ENCODE assay signal across 11 cellular contexts in the genomic region with DNA sequence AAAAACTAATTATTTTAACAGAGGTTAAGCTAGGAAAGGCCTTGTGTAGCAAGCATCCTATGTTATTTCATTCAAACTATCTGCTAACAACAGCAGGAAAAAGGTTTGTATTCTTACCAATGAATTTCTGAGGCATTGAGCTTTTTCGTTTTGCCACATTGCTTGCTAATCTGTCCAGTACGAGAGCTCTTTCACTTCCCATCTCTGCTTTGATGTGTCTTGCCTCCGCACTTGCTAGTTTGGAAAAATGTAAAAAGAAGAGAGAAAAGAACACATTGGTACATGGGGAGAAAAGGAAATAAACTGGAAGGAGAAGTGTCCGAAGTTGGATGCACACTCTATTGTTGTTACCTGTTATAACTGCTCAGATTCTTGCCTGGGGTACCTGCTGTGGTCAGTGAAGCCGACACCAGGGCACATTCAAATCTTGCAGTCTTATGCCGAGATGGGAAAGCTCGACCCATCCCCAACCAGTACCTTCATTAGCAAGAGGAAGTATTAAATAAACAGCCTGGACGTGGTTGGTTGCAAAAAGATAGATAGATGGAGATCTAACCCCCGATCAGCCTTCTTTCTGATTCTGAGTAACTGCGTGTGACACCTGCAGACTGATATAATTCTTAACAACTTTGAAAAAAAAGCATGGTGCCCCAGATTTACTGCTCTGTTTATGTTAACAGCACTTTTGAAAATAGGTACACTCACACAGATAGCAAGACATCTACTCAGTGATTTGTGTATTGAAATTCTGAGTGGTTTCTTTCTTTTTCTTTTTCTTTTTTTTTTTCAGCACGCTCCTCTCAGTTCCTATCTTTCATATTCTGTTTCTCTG. TPM values are rescaled to one million over a fixed set of nuclear protein-coding genes. Genes with fewer than 3 reads are reported as not detected.
DNase-seq lines count a peak whose midpoint lies in the region; ATAC-seq and TF ChIP-seq lines count a peak whose summit lies in the region.
"Had no signal": no experiment of that assay in that cellular context is flagged by ENCODE, and none has a peak within 500 bp of the region (broad histone marks: within the 10 kb centered on the region; RNA-seq: fewer than 3 reads in every experiment).

No MANE protein-coding gene starts in this region.

- peak overlapping the region; percentile 88 for H3K27ac Mint-ChIP-seq in activated CD4-positive, alpha-beta memory T cell treated with anti-CD3 and anti-CD28 coated beads for 36 hours

- ATAC-seq in HG02885 (IDR thresholded peaks at IDR 0.05; ENCODE audit: poor library complexity, unreplicated experiment) (peak; percentile 53), GM21576 (IDR thresholded peaks at IDR 0.05; ENCODE audit: unreplicated experiment) (no peak)

- intact Hi-C loops in activated CD4-positive, alpha-beta memory T cell treated with anti-CD3 and anti-CD28 coated beads for 36 hours (cut with micrococcal nuclease), result loop anchor here (1.0 to 5.0 kb wide), 4 partner anchors 7 to 375 kb away; partner anchors contain the start of gene FBXL20
- intact Hi-C loops in transverse colon (cut with DNase I; ENCODE audit: low total_unique reads) (no loop called here), vagina (cut with DNase I) (no loop called here)

- peak overlapping the region; percentile 23 to 75 (median 45) for H3K27ac ChIP-seq in transverse colon
- no peak overlapping the region for H3K27ac ChIP-seq in vagina
- H3K27ac ChIP-seq: BLaER1 treated with 17β-estradiol and CSF1 and Interleukin-3, amounts not matched to agents 10 nM and 100 nM had no signal

- TF ChIP-seq EP300 in transverse colon (IDR thresholded peaks at IDR 0.05; ENCODE audit: low read depth), result no peak

- peaks cover 36% of the 10 kb centered on the region for H3K36me3 Mint-ChIP-seq in activated CD4-positive, alpha-beta memory T cell treated with anti-CD3 and anti-CD28 coated beads for 36 hours

- no peaks in the 10 kb centered on the region for H3K27me3 Mint-ChIP-seq in activated CD4-positive, alpha-beta memory T cell treated with anti-CD3 and anti-CD28 coated beads for 36 hours

- TF ChIP-seq CTCF in transverse colon (IDR thresholded peaks at IDR 0.05) (no peak), vagina (IDR thresholded peaks at IDR 0.05) (no peak)

- no peaks in the 10 kb centered on the region for H3K9me3 Mint-ChIP-seq in activated CD4-positive, alpha-beta memory T cell treated with anti-CD3 and anti-CD28 coated beads for 36 hours

- CTCF ChIA-PET in activated CD4-positive, alpha-beta memory T cell treated with anti-CD3 and anti-CD28 coated beads for 36 hours (lab: Charles Lee), result interaction anchor here (0.7 to 3.7 kb wide), 9 partner anchors 11 to 157 kb away, joined by 3 to 14 read pairs (median 5); no protein-coding TSS in a partner anchor

- no peaks in the 10 kb centered on the region for H3K9me3 ChIP-seq in transverse colon
- no peaks in the 10 kb centered on the region for H3K9me3 ChIP-seq in vagina
- H3K9me3 ChIP-seq: BLaER1 treated with 17β-estradiol and CSF1 and Interleukin-3, amounts not matched to agents 10 nM and 100 nM had no signal

- POLR2A ChIA-PET in activated CD4-positive, alpha-beta memory T cell treated with anti-CD3 and anti-CD28 coated beads for 36 hours (lab: Charles Lee), result interaction anchor here (0.6 to 5.1 kb wide), 14 partner anchors 8 to 786 kb away, joined by 3 to 61 read pairs (median 4); partner anchors contain the start of gene IKZF3

- in situ Hi-C loops in transverse colon (cut with MboI; ENCODE audit: low pct_ligation_motif_present in 1 of 4, low pct_unique_long_range_greater_than_20kb in 1 of 4, low sequenced_read_pairs in 3 of 4), result no loop called here

- WGBS in transverse colon (ENCODE audit: low coverage in 1 of 2), 2 donors, result 51 to 53% methylated on average over 10 to 11 of the region's 11 CpGs

- peak; percentile 71 for DNase-seq in activated effector memory CD4-positive, alpha-beta T cell treated with anti-CD3 and anti-CD28 coated beads, Interleukin-2, amount 50 U/mL, for 16 hours
- DNase-seq in activated effector memory CD4-positive, alpha-beta T cell treated with Interleukin-2 at 50 U/mL for 16 hours, result no peak
- DNase-seq in activated CD4-positive, alpha-beta memory T cell treated with anti-CD3 and anti-CD28 coated beads for 36 hours, result no peak
- DNase-seq in transverse colon (no peak), vagina (ENCODE audit: extremely low spot score in 2 of 2) (no peak), MV-4-11 (lab: John Stamatoyannopoulos, UW) (no peak)
- DNase-seq: amniotic stem cell had no signal

- peaks cover 4% of the 10 kb centered on the region for H3K27me3 ChIP-seq in transverse colon
- H3K27me3 ChIP-seq in vagina, result no peaks in the 10 kb centered on the region

- peak overlapping the region; percentile 80 for H3K4me3 Mint-ChIP-seq in activated CD4-positive, alpha-beta memory T cell treated with anti-CD3 and anti-CD28 coated beads for 36 hours

- H3K4me3 ChIP-seq in transverse colon (peak overlapping the region in 2 of 4 donors; percentile 2 to 14), vagina (peak overlapping the region in 1 of 2 donors; percentile 22)
- H3K4me3 ChIP-seq: BLaER1 treated with 17β-estradiol and CSF1 and Interleukin-3, amounts not matched to agents 10 nM and 100 nM had no signal

- peaks cover 84% of the 10 kb centered on the region for H3K4me1 Mint-ChIP-seq in activated CD4-positive, alpha-beta memory T cell treated with anti-CD3 and anti-CD28 coated beads for 36 hours (ENCODE audit: low read depth)

- H3K4me1 ChIP-seq in transverse colon (no peaks in the 10 kb centered on the region), vagina (no peaks in the 10 kb centered on the region)

- no peaks in the 10 kb centered on the region for H3K36me3 ChIP-seq in transverse colon
- no peaks in the 10 kb centered on the region for H3K36me3 ChIP-seq in vagina
- H3K36me3 ChIP-seq: BLaER1 treated with 17β-estradiol and CSF1 and Interleukin-3, amounts not matched to agents 10 nM and 100 nM had no signal

- TF ChIP-seq POLR2A in transverse colon (IDR thresholded peaks at IDR 0.05) (no peak), vagina (IDR thresholded peaks at IDR 0.05) (no peak)

RNA-seq across cellular contexts. Expression of gene GRB7, which starts 40.0 kb away (rescaled TPM):
- total RNA-seq in activated CD4-positive, alpha-beta memory T cell treated with anti-CD3 and anti-CD28 coated beads for 36 hours, result 1 to 10 TPM in 1 of 2 experiments, under 1 TPM in 1; 0.34 to 1.2 TPM
- total RNA-seq in transverse colon (10 to 100 TPM; 25.9 to 44.5 (median 32.3) TPM), vagina (23.6 TPM)
- total RNA-seq: skeletal muscle tissue had no signal

RNA-seq across cellular contexts. Expression of gene MIEN1, which starts 47.4 kb away (rescaled TPM):
- 10 to 100 TPM; 41.0 to 43.8 TPM for total RNA-seq in activated CD4-positive, alpha-beta memory T cell treated with anti-CD3 and anti-CD28 coated beads for 36 hours
- total RNA-seq in transverse colon, result 100 to 1,000 TPM in 3 of 4 donors, 10 to 100 TPM in 1; 99.3 to 215 (median 109) TPM
- 74.2 TPM for total RNA-seq in vagina

Comparison
In these comparisons a context has a peak if more than half of its experiments do, and no peak if none do; other contexts are left out.
1. RNA of gene GRB7, which starts 40.0 kb away (total RNA-seq): 25.9 to 44.5 TPM in transverse colon and 23.6 TPM in vagina (single experiment); 0.34 to 1.2 TPM in activated CD4-positive, alpha-beta memory T cell treated with anti-CD3 and anti-CD28 coated beads for 36 hours; every median in the first group is over 10 times any median in the second.